Comparison of ENCODE assay signal across 1 cellular context in the genomic region with DNA sequence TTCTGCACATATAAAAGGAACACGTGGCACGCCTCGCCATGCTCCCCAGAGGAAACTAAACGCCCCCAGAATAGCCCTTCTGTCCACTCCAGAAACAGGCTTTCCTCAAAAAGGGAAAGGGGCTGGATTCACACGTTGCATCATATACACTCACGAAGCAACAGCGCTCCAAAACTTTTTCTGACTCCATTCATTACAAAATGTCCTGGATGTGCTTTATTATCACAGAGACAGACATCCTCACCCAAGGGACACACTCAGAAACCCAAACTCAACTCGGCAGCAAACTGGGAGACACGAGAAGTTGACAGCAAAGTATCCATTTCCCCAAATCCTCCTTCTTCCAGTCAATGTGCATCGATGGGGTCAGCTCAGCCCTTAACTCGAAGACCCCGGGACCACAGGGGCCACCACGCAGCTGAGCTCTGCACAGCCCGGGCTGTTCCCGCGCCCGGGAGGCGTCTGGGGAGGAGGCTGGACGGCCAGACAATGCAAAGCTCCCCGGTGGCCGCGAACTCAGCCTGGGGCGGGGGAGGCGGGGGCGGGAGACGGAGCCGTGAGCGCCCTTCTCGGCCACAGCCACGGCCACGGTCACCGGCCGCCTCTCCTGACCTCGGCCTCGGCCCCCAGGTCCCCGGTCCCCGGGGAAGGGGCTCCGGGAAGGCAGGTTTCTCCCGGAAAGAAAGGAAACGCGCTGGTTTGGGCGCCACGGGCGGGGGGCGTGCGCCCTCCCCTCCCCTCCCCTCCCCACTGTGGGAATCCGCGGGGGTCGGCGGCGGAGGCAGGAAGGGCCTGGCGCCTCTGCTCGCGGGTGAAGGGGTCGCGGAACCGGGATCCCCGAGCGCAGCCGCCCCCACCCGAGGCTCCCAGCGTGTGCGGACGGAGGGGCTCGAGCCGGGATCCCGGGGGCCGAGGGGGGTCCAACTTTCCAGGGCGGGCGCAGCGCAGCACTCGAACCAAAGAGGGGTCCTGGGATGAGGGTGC.
TF ChIP-seq lines count a peak whose summit lies in the region.

No MANE protein-coding gene starts in this region.

TF ChIP-seq in HepG2, 621 proteins besides CTCF, POLR2A, EP300 and RAD21 (continued from another document and continues in another):
- TF ChIP-seq, protein P1, sequence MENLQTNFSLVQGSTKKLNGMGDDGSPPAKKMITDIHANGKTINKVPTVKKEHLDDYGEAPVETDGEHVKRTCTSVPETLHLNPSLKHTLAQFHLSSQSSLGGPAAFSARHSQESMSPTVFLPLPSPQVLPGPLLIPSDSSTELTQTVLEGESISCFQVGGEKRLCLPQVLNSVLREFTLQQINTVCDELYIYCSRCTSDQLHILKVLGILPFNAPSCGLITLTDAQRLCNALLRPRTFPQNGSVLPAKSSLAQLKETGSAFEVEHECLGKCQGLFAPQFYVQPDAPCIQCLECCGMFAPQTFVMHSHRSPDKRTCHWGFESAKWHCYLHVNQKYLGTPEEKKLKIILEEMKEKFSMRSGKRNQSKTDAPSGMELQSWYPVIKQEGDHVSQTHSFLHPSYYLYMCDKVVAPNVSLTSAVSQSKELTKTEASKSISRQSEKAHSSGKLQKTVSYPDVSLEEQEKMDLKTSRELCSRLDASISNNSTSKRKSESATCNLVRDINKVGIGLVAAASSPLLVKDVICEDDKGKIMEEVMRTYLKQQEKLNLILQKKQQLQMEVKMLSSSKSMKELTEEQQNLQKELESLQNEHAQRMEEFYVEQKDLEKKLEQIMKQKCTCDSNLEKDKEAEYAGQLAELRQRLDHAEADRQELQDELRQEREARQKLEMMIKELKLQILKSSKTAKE (CRISPR knock-in tag; IDR thresholded peaks at IDR 0.05; ENCODE audit: borderline replicate concordance): peak; percentile 51
- TF ChIP-seq SATB2 (CRISPR knock-in tag; IDR thresholded peaks at IDR 0.05) (no peak), JUND (CRISPR knock-in tag; IDR thresholded peaks at IDR 0.05) (no peak), MBNL3 (CRISPR knock-in tag; conservative IDR thresholded peaks at IDR 0.05) (no peak), KAT8 (CRISPR knock-in tag; IDR thresholded peaks at IDR 0.05) (no peak), ZNF788 (CRISPR knock-in tag; IDR thresholded peaks at IDR 0.05; ENCODE audit: borderline replicate concordance) (no peak), SP140L (CRISPR knock-in tag; IDR thresholded peaks at IDR 0.05; ENCODE audit: borderline replicate concordance) (no peak), KMT2A (CRISPR knock-in tag; IDR thresholded peaks at IDR 0.05) (peak; percentile 47; the same call in 1 of the 2 replicates), ZNF180 (CRISPR knock-in tag; IDR thresholded peaks at IDR 0.05; ENCODE audit: borderline replicate concordance, low read depth) (no peak), MEF2D (CRISPR knock-in tag; IDR thresholded peaks at IDR 0.05) (no peak), ASH2L (IDR thresholded peaks at IDR 0.05; ENCODE audit: insufficient read length, low read depth, low read length) (peak; percentile 61), GTF2F1 (IDR thresholded peaks at IDR 0.05; ENCODE audit: low read length) (no peak), NR2F6 (IDR thresholded peaks at IDR 0.05) (no peak), NR2F6 (CRISPR knock-in tag; IDR thresholded peaks at IDR 0.05) (no peak), CEBPG (CRISPR knock-in tag; IDR thresholded peaks at IDR 0.05) (no peak), ZNF703 (CRISPR knock-in tag; IDR thresholded peaks at IDR 0.05; ENCODE audit: borderline replicate concordance) (no peak), HOXA3 (CRISPR knock-in tag; IDR thresholded peaks at IDR 0.05) (no peak), CHCHD3 (CRISPR knock-in tag; IDR thresholded peaks at IDR 0.05) (no peak), ERF (CRISPR knock-in tag; IDR thresholded peaks at IDR 0.05) (no peak), ZNF496 (CRISPR knock-in tag; IDR thresholded peaks at IDR 0.05; ENCODE audit: insufficient replicate concordance) (no peak), ZBTB1 (CRISPR knock-in tag; IDR thresholded peaks at IDR 0.05; ENCODE audit: borderline replicate concordance) (no peak), KMT2B (CRISPR knock-in tag; IDR thresholded peaks at IDR 0.05) (peak; percentile 55; the same call in 1 of the 2 replicates), THAP11 (CRISPR knock-in tag; IDR thresholded peaks at IDR 0.05) (no peak), CBX2 (IDR thresholded peaks at IDR 0.05; ENCODE audit: low read depth, low read length) (no peak), CBX2 (CRISPR knock-in tag; IDR thresholded peaks at IDR 0.05; ENCODE audit: low read depth) (no peak), PTBP1 (IDR thresholded peaks at IDR 0.05; ENCODE audit: low read depth, low read length, poor library complexity, severe bottlenecking) (no peak), FOXM1 (CRISPR knock-in tag; IDR thresholded peaks at IDR 0.05) (no peak), ZNF790 (CRISPR knock-in tag; IDR thresholded peaks at IDR 0.05; ENCODE audit: borderline replicate concordance) (no peak), TCF12 (IDR thresholded peaks at IDR 0.05) (no peak), TCF12 (CRISPR knock-in tag; IDR thresholded peaks at IDR 0.05) (0 out of 2 replicates have a peak, but pooled peaks have one; percentile 27), SKI (IDR thresholded peaks at IDR 0.05; ENCODE audit: partially characterized antibody) (peak; percentile 30), STAG1 (CRISPR knock-in tag; IDR thresholded peaks at IDR 0.05) (no peak), SOX5 (CRISPR knock-in tag; IDR thresholded peaks at IDR 0.05; ENCODE audit: borderline replicate concordance) (no peak), SNAI1 (CRISPR knock-in tag; IDR thresholded peaks at IDR 0.05; ENCODE audit: borderline replicate concordance) (no peak), NFYB (CRISPR knock-in tag; IDR thresholded peaks at IDR 0.05) (no peak), ZNF3 (CRISPR knock-in tag; IDR thresholded peaks at IDR 0.05) (no peak), SETDB1 (CRISPR knock-in tag; IDR thresholded peaks at IDR 0.05; ENCODE audit: borderline replicate concordance) (no peak), ARID3A (IDR thresholded peaks at IDR 0.05; ENCODE audit: low read depth, low read length) (no peak), IKZF1 (IDR thresholded peaks at IDR 0.05) (no peak), KDM1A (CRISPR knock-in tag; IDR thresholded peaks at IDR 0.05) (no peak), MLLT10 (CRISPR knock-in tag; IDR thresholded peaks at IDR 0.05) (no peak), DDIT3 (CRISPR knock-in tag; IDR thresholded peaks at IDR 0.05) (no peak), KLF9 (CRISPR knock-in tag; IDR thresholded peaks at IDR 0.05; ENCODE audit: low read depth) (no peak), PBX3 (CRISPR knock-in tag; IDR thresholded peaks at IDR 0.05; ENCODE audit: borderline replicate concordance) (no peak), ATF1 (CRISPR knock-in tag; IDR thresholded peaks at IDR 0.05) (no peak), ADNP (CRISPR knock-in tag; IDR thresholded peaks at IDR 0.05) (no peak), KDM5A (IDR thresholded peaks at IDR 0.05; ENCODE audit: borderline replicate concordance, low read length) (no peak), ZNF772 (CRISPR knock-in tag; IDR thresholded peaks at IDR 0.05) (no peak; the same call in 1 of the 2 replicates), NFKBIZ (CRISPR knock-in tag; IDR thresholded peaks at IDR 0.05) (peak; percentile 36; the same call in 1 of the 2 replicates), ZMYM2 (CRISPR knock-in tag; IDR thresholded peaks at IDR 0.05) (no peak), ZNF230 (CRISPR knock-in tag; IDR thresholded peaks at IDR 0.05) (no peak), ATF6 (CRISPR knock-in tag; conservative IDR thresholded peaks at IDR 0.05) (no peak), ZNF749 (CRISPR knock-in tag; IDR thresholded peaks at IDR 0.05; ENCODE audit: borderline replicate concordance) (no peak)
- TF ChIP-seq, protein P2, sequence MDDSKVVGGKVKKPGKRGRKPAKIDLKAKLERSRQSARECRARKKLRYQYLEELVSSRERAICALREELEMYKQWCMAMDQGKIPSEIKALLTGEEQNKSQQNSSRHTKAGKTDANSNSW (CRISPR knock-in tag; IDR thresholded peaks at IDR 0.05; ENCODE audit: borderline replicate concordance): no peak
- TF ChIP-seq, protein P3, sequence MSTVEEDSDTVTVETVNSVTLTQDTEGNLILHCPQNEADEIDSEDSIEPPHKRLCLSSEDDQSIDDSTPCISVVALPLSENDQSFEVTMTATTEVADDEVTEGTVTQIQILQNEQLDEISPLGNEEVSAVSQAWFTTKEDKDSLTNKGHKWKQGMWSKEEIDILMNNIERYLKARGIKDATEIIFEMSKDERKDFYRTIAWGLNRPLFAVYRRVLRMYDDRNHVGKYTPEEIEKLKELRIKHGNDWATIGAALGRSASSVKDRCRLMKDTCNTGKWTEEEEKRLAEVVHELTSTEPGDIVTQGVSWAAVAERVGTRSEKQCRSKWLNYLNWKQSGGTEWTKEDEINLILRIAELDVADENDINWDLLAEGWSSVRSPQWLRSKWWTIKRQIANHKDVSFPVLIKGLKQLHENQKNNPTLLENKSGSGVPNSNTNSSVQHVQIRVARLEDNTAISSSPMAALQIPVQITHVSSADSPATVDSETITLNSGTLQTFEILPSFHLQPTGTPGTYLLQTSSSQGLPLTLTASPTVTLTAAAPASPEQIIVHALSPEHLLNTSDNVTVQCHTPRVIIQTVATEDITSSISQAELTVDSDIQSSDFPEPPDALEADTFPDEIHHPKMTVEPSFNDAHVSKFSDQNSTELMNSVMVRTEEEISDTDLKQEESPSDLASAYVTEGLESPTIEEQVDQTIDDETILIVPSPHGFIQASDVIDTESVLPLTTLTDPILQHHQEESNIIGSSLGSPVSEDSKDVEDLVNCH (CRISPR knock-in tag; IDR thresholded peaks at IDR 0.05): no peak
- TF ChIP-seq, protein P4, sequence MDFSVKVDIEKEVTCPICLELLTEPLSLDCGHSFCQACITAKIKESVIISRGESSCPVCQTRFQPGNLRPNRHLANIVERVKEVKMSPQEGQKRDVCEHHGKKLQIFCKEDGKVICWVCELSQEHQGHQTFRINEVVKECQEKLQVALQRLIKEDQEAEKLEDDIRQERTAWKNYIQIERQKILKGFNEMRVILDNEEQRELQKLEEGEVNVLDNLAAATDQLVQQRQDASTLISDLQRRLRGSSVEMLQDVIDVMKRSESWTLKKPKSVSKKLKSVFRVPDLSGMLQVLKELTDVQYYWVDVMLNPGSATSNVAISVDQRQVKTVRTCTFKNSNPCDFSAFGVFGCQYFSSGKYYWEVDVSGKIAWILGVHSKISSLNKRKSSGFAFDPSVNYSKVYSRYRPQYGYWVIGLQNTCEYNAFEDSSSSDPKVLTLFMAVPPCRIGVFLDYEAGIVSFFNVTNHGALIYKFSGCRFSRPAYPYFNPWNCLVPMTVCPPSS (IDR thresholded peaks at IDR 0.05): no peak
- TF ChIP-seq, protein P5, sequence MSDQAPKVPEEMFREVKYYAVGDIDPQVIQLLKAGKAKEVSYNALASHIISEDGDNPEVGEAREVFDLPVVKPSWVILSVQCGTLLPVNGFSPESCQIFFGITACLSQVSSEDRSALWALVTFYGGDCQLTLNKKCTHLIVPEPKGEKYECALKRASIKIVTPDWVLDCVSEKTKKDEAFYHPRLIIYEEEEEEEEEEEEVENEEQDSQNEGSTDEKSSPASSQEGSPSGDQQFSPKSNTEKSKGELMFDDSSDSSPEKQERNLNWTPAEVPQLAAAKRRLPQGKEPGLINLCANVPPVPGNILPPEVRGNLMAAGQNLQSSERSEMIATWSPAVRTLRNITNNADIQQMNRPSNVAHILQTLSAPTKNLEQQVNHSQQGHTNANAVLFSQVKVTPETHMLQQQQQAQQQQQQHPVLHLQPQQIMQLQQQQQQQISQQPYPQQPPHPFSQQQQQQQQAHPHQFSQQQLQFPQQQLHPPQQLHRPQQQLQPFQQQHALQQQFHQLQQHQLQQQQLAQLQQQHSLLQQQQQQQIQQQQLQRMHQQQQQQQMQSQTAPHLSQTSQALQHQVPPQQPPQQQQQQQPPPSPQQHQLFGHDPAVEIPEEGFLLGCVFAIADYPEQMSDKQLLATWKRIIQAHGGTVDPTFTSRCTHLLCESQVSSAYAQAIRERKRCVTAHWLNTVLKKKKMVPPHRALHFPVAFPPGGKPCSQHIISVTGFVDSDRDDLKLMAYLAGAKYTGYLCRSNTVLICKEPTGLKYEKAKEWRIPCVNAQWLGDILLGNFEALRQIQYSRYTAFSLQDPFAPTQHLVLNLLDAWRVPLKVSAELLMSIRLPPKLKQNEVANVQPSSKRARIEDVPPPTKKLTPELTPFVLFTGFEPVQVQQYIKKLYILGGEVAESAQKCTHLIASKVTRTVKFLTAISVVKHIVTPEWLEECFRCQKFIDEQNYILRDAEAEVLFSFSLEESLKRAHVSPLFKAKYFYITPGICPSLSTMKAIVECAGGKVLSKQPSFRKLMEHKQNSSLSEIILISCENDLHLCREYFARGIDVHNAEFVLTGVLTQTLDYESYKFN (CRISPR knock-in tag; conservative IDR thresholded peaks at IDR 0.05): no peak
